8 cellular contexts compared by ENCODE assay signal in genomic region chr19:54201172-54201701, GRCh38. TPM values are rescaled to one million over a fixed set of nuclear protein-coding genes. Genes with fewer than 3 reads are reported as not detected.
DNase-seq lines count a peak whose midpoint lies in the region; ATAC-seq and TF ChIP-seq lines count a peak whose summit lies in the region.

No MANE protein-coding gene starts in this region.

- POLR2A ChIA-PET in RWPE1 (lab: Yijun Ruan, JAX; ENCODE audit: low non-redundant PET) = interaction anchor here (0.7 to 1.5 kb wide), 4 partner anchors 9 to 34 kb away, joined by 3 to 9 read pairs (median 4); partner anchors contain the start of gene MBOAT7

- TF ChIP-seq POLR2A in esophagus muscularis mucosa (IDR thresholded peaks at IDR 0.05; ENCODE audit: low read depth) = no peak

- ATAC-seq in GM18870 (IDR thresholded peaks at IDR 0.05; ENCODE audit: unreplicated experiment) = no peak

- WGBS in esophagus muscularis mucosa = 4% methylated on average over 17 of the region's 28 CpGs

- peaks cover 21% of the 10 kb centered on the region for H3K36me3 Mint-ChIP-seq in progenitor cell of endocrine pancreas (ENCODE audit: insufficient read depth)

- TF ChIP-seq EP300 in esophagus muscularis mucosa (IDR thresholded peaks at IDR 0.05) = no peak

- no peaks in the 10 kb centered on the region for H3K27me3 Mint-ChIP-seq in progenitor cell of endocrine pancreas

- H3K27ac Mint-ChIP-seq in progenitor cell of endocrine pancreas = peak overlapping the region; percentile 100

- TF ChIP-seq CTCF in RWPE1 (conservative IDR thresholded peaks at IDR 0.05; ENCODE audit: low read depth) (no peak), esophagus muscularis mucosa (IDR thresholded peaks at IDR 0.05) (peak in 1 of 3 experiments; percentile 2), progenitor cell of endocrine pancreas (IDR thresholded peaks at IDR 0.05; ENCODE audit: unreplicated experiment) (no peak)

- H3K27me3 ChIP-seq in esophagus muscularis mucosa = no peaks in the 10 kb centered on the region

- H3K9me3 Mint-ChIP-seq in progenitor cell of endocrine pancreas (ENCODE audit: low read depth) = no peaks in the 10 kb centered on the region

- H3K4me1 Mint-ChIP-seq in progenitor cell of endocrine pancreas (ENCODE audit: low read depth) = peaks cover 32% of the 10 kb centered on the region

- H3K4me3 Mint-ChIP-seq in progenitor cell of endocrine pancreas (ENCODE audit: low read depth) = peak overlapping the region; percentile 92

- H3K9me3 ChIP-seq in esophagus muscularis mucosa = no peaks in the 10 kb centered on the region

- DNase-seq in RWPE1 (ENCODE audit: low spot score) = no peak
- DNase-seq in esophagus muscularis mucosa (ENCODE audit: extremely low spot score) = no peak
- DNase-seq in progenitor cell of endocrine pancreas (ENCODE audit: low spot score, unreplicated experiment) = no peak
- DNase-seq in NCI-H748 (lab: John Stamatoyannopoulos, UW; ENCODE audit: unreplicated experiment) = no peak
- no peak for DNase-seq in HPDE6-E6E7 (ENCODE audit: extremely low spot score)
- DNase-seq in GDM1 (lab: John Stamatoyannopoulos, UW) = no peak

- peaks cover 30 to 58% (median 47%) of the 10 kb centered on the region in 4 donors for H3K36me3 ChIP-seq in esophagus muscularis mucosa

- H3K27ac ChIP-seq in RWPE1 (peak overlapping the region; percentile 86), esophagus muscularis mucosa (replicated peaks in 1 of 4) (peak overlapping the region; percentile 91 to 97 (median 92))

- CTCF ChIA-PET in RWPE1 (lab: Yijun Ruan, JAX) = interaction anchor here (1.3 kb wide), 1 partner anchor 45 kb away, joined by 3 read pairs; no protein-coding TSS in a partner anchor

- H3K4me3 ChIP-seq in GM08714 (ENCODE audit: low read length) (peak overlapping the region; percentile 97), esophagus muscularis mucosa (peak overlapping the region; percentile 53 to 81 (median 76))

- peaks cover 47 to 60% (median 56%) of the 10 kb centered on the region in 4 donors for H3K4me1 ChIP-seq in esophagus muscularis mucosa

- intact Hi-C loops in esophagus muscularis mucosa (cut with DNase I) = loop anchor here (5.0 kb wide), 1 partner anchor 34 kb away; no protein-coding TSS in a partner anchor

RNA-seq across cellular contexts. Expression of gene RPS9, which starts 0.6 kb away (rescaled TPM):
- total RNA-seq in esophagus muscularis mucosa (1,000 to 10,000 TPM; 1,410 to 2,465 (median 1,750) TPM), progenitor cell of endocrine pancreas (1,160 and 1,179 TPM in 2 replicates)

RNA-seq across cellular contexts. Expression of gene TSEN34, which starts 10.1 kb away (rescaled TPM):
- total RNA-seq in esophagus muscularis mucosa = 100 to 1,000 TPM in 1 of 4 donors, 10 to 100 TPM in 3; 49.4 to 103 (median 86.8) TPM
- 38.6 and 39.7 TPM in 2 replicates for total RNA-seq in progenitor cell of endocrine pancreas

RNA-seq across cellular contexts. Expression of gene MBOAT7, which starts 11.9 kb away (rescaled TPM):
- total RNA-seq in esophagus muscularis mucosa (10 to 100 TPM; 40.3 to 83.2 (median 59.4) TPM), progenitor cell of endocrine pancreas (91.5 and 99.1 TPM in 2 replicates)

RNA-seq across cellular contexts. Expression of gene LILRB3, which starts 21.6 kb away (rescaled TPM):
- total RNA-seq in esophagus muscularis mucosa (10 to 100 TPM in 2 of 4 donors, 1 to 10 TPM in 2; 9.1 to 36.1 (median 11.3) TPM), progenitor cell of endocrine pancreas (0.50 TPM in 1 of 2 replicates, not detected in the other)

RNA-seq across cellular contexts. Expression of gene TMC4, which starts 28.3 kb away (rescaled TPM):
- under 1 TPM in 3 of 4 donors, not detected in 1; 0.26 to 0.98 (median 0.33) TPM for total RNA-seq in esophagus muscularis mucosa
- total RNA-seq in progenitor cell of endocrine pancreas = 119 and 125 TPM in 2 replicates
